Comparison of ENCODE assay signal across 8 cellular contexts in the genomic region with DNA sequence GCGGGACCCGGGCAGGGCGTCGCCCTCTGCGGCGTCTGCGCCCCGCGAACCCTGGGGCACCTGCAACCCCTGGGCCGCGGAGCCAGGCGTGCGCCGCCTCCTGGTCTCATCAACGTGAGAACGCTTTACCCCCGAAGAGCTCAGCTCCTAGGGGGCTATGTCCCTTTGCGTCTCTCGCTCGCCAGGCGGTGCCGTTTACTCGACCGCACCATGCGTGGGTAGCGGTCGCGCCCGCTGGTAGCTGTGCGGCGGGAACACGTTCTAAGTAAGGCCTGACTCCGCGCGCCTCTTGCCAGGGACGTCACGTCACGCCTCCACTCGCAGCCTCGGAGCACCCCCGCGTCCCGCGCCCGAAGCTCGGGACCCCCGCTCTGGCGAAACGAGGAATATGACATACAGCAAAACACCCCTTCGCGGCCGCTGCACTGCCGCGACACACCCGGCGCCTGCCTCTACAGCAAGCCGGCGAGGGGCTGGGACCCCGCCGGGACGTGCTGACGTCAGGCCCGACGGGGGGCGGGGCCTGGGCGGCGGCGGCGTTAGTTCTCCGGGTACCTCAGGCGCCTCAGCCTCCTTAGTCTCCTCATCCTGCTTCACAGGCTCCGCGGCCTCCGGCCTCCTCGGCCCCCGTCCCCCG. TPM values are rescaled to one million over a fixed set of nuclear protein-coding genes. Genes with fewer than 3 reads are reported as not detected.
DNase-seq lines count a peak whose midpoint lies in the region; ATAC-seq and TF ChIP-seq lines count a peak whose summit lies in the region.

A gene with protein sequence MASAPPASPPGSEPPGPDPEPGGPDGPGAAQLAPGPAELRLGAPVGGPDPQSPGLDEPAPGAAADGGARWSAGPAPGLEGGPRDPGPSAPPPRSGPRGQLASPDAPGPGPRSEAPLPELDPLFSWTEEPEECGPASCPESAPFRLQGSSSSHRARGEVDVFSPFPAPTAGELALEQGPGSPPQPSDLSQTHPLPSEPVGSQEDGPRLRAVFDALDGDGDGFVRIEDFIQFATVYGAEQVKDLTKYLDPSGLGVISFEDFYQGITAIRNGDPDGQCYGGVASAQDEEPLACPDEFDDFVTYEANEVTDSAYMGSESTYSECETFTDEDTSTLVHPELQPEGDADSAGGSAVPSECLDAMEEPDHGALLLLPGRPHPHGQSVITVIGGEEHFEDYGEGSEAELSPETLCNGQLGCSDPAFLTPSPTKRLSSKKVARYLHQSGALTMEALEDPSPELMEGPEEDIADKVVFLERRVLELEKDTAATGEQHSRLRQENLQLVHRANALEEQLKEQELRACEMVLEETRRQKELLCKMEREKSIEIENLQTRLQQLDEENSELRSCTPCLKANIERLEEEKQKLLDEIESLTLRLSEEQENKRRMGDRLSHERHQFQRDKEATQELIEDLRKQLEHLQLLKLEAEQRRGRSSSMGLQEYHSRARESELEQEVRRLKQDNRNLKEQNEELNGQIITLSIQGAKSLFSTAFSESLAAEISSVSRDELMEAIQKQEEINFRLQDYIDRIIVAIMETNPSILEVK (plus strand): TSS at position 568 of the 637 bp plus-strand sequence. CDS start 358 bp downstream, outside the sequence.

- CTCF ChIA-PET in PC-3 (lab: Charles Lee): no interaction called here

- peak within 1 kb of the TSS; percentile 80 for H3K4me3 Mint-ChIP-seq in activated T-cell treated with anti-CD3 and anti-CD28 coated beads, Interleukin-2, amount 50 U/mL, for 24 hours

- H3K27me3 Mint-ChIP-seq in activated T-cell treated with anti-CD3 and anti-CD28 coated beads, Interleukin-2, amount 50 U/mL, for 24 hours: peaks cover 11% of the 10 kb centered on the region

- BruUV-seq in PC-3 (replicated peaks; lab: Mats Ljungman, UMichigan): TSS peak; percentile 69

- H4K20me1 ChIP-seq in PC-3 (ENCODE audit: low read length): peaks cover 6% of the 10 kb centered on the region; the same call in 1 of the 2 replicates

- H3K27me3 ChIP-seq in HUES6 (ENCODE audit: control insufficient read depth, insufficient read depth, low read length) (peaks cover 35% of the 10 kb centered on the region), PC-3 (ENCODE audit: low read length) (no peaks in the 10 kb centered on the region)

- ATAC-seq in GM21367 (IDR thresholded peaks at IDR 0.05; ENCODE audit: unreplicated experiment): peak; percentile 58
- ATAC-seq in PC-3: peak; percentile 71
- peak; percentile 77 for ATAC-seq in esophagus mucosa

- H3K4me1 ChIP-seq in HUES6 (ENCODE audit: control insufficient read depth, insufficient read depth, low read length) (peaks cover 13% of the 10 kb centered on the region), PC-3 (ENCODE audit: insufficient read depth, low read length) (peaks cover 23% of the 10 kb centered on the region)

- DNase-seq in D341Med (ENCODE audit: low spot score) (peak; percentile 94), PC-3 (peak; percentile 61), myocyte (ENCODE audit: low read depth) (peak; percentile 87)
- peak; percentile 93 for DNase-seq in activated T-cell treated with anti-CD3 and anti-CD28 coated beads, Interleukin-2, amount 50 U/mL, for 24 hours
- DNase-seq in stimulated activated CD8-positive, alpha-beta memory T cell treated with anti-CD3 and anti-CD28 coated beads, Interleukin-7, amount 100 ng/mL, for 48 hours (ENCODE audit: extremely low read depth in 1 of 2, low read depth in 1 of 2): peak; percentile 76 to 81

- peak within 1 kb of the TSS; percentile 91 for H3K27ac Mint-ChIP-seq in activated T-cell treated with anti-CD3 and anti-CD28 coated beads, Interleukin-2, amount 50 U/mL, for 24 hours

- intact Hi-C loops in PC-3 (cut with micrococcal nuclease): loop anchor here (2.0 kb wide), 1 partner anchor 22 kb away; no protein-coding TSS in a partner anchor

- H3K9me3 ChIP-seq in HUES6 (ENCODE audit: control insufficient read depth, insufficient read depth, low read depth, low read length): no peaks in the 10 kb centered on the region
- H3K9me3 ChIP-seq in PC-3 (ENCODE audit: low read length): no peaks in the 10 kb centered on the region

- peaks cover 36% of the 10 kb centered on the region for H3K4me1 Mint-ChIP-seq in activated T-cell treated with anti-CD3 and anti-CD28 coated beads, Interleukin-2, amount 50 U/mL, for 24 hours (ENCODE audit: low read depth)

- peak; percentile 29; the same call in 1 of the 2 replicates for TF ChIP-seq CTCF in PC-3 (conservative IDR thresholded peaks at IDR 0.05; ENCODE audit: low read depth, low read length)

- no peaks in the 10 kb centered on the region for H3F3A ChIP-seq in PC-3 (ENCODE audit: low read length, unreplicated experiment)

- H3K27ac ChIP-seq in HUES6 (ENCODE audit: low read depth, low read length) (no peak within 1 kb of the TSS), PC-3 (ENCODE audit: low read length) (no peak within 1 kb of the TSS)

- H3K79me2 ChIP-seq in PC-3 (ENCODE audit: low read length): peaks cover 17% of the 10 kb centered on the region

- H3K9me3 Mint-ChIP-seq in activated T-cell treated with anti-CD3 and anti-CD28 coated beads, Interleukin-2, amount 50 U/mL, for 24 hours: no peaks in the 10 kb centered on the region

- POLR2A ChIA-PET in PC-3 (lab: Charles Lee; ENCODE audit: unreplicated experiment): no interaction called here

- H3K4me3 ChIP-seq in HUES6 (ENCODE audit: low read depth, low read length) (peak within 1 kb of the TSS; percentile 85), PC-3 (ENCODE audit: low read length) (peak within 1 kb of the TSS; percentile 80)

- H3K9ac ChIP-seq in HUES6 (ENCODE audit: low read length) (peak within 1 kb of the TSS; percentile 56), PC-3 (ENCODE audit: low read length) (peak within 1 kb of the TSS; percentile 50)

- H3K36me3 Mint-ChIP-seq in activated T-cell treated with anti-CD3 and anti-CD28 coated beads, Interleukin-2, amount 50 U/mL, for 24 hours (ENCODE audit: low read depth): peaks cover 23% of the 10 kb centered on the region

- no peaks in the 10 kb centered on the region for H3K9me2 ChIP-seq in PC-3 (replicated peaks; ENCODE audit: low read length)

- H2AFZ ChIP-seq in PC-3 (ENCODE audit: low read length): peak within 1 kb of the TSS; percentile 97

- H3K4me2 ChIP-seq in PC-3 (ENCODE audit: low read length): peak within 1 kb of the TSS; percentile 98

- H3K36me3 ChIP-seq in HUES6 (ENCODE audit: control insufficient read depth, insufficient read depth, low read length) (0 out of 2 replicates have a peak, but pooled peaks cover 3% of the 10 kb centered on the region), PC-3 (ENCODE audit: low read depth, low read length) (no peaks in the 10 kb centered on the region)

RNA-seq across cellular contexts. Expression of the gene that starts here (rescaled TPM):
- total RNA-seq in PC-3 (2014; rRNA removed) (12.7 and 17.9 TPM in 2 replicates), esophagus mucosa (6.3 TPM), myocyte (114 and 126 TPM in 2 replicates)
- 71.0 TPM for polyA plus RNA-seq in myocyte (2012)
